In genomic region chr1:180084867-180085266, GRCh38 we compare ENCODE assay signal across 32 cellular contexts.
"Had no signal": no experiment of that assay in that cellular context is flagged by ENCODE, and none has a peak within 500 bp of the region (broad histone marks: within the 10 kb centered on the region; RNA-seq: fewer than 3 reads in every experiment).

No MANE protein-coding gene starts in this region.

- H3K36me3 ChIP-seq: colonic mucosa had no signal

- H3K4me3 ChIP-seq: adrenal gland, body of pancreas, colonic mucosa, esophagus muscularis mucosa, gastrocnemius medialis, heart left ventricle had no signal

- H3K4me1 ChIP-seq: adrenal gland, body of pancreas, colonic mucosa, esophagus muscularis mucosa, gastrocnemius medialis, heart left ventricle had no signal

- H3K4me1 Mint-ChIP-seq: activated B cell treated with CpG ODN at 0.5 μM for 24 hours; activated naive CD4-positive, alpha-beta T cell treated with anti-CD3 and anti-CD28 coated beads, Interleukin-2, amount 50 U/mL, for 24 hours; activated naive CD8-positive, alpha-beta T cell treated with anti-CD3 and anti-CD28 coated beads for 36 hours; activated naive CD8-positive, alpha-beta T cell treated with anti-CD3 and anti-CD28 coated beads, Interleukin-2, amount 50 U/mL, for 24 hours had no signal

- H3K9me3 ChIP-seq: adrenal gland, body of pancreas, colonic mucosa, esophagus muscularis mucosa, gastrocnemius medialis, heart left ventricle had no signal

- DNase-seq: activated B cell treated with CpG ODN at 0.5 μM for 24 hours; activated CD4-positive, alpha-beta T cell treated with anti-CD3 and anti-CD28 coated beads for 48 hours; activated CD4-positive, alpha-beta T cell treated with anti-CD3 and anti-CD28 coated beads, Interleukin-2, amount 50 U/mL, for 1 hour; activated CD4-positive, alpha-beta T cell treated with anti-CD3 and anti-CD28 coated beads, Interleukin-2, amount 50 U/mL, for 48 hours; activated CD8-positive, alpha-beta memory T cell treated with anti-CD3 and anti-CD28 coated beads for 24 hours; activated CD8-positive, alpha-beta T cell treated with anti-CD3 and anti-CD28 coated beads for 36 hours; activated effector memory CD4-positive, alpha-beta T cell treated with anti-CD3 and anti-CD28 coated beads, Interleukin-2, amount 50 U/mL, for 16 hours; activated naive CD4-positive, alpha-beta T cell treated with anti-CD3 and anti-CD28 coated beads for 36 hours; activated naive CD8-positive, alpha-beta T cell treated with anti-CD3 and anti-CD28 coated beads for 36 hours; activated naive CD8-positive, alpha-beta T cell treated with anti-CD3 and anti-CD28 coated beads, Interleukin-2, amount 50 U/mL, for 24 hours; activated T-cell treated with anti-CD3 and anti-CD28 coated beads, Interleukin-2, amount 50 U/mL, for 1 hour; activated T-cell treated with anti-CD3 and anti-CD28 coated beads, Interleukin-2, amount 50 U/mL, for 48 hours; adrenal gland; amygdala; aorta; body of pancreas; caudate nucleus; cerebellar nuclear complex; colonic mucosa; effector CD8-positive, alpha-beta T cell; foreskin keratinocyte; gastrocnemius medialis; glutamatergic neuron; heart left ventricle; T-helper 1 cell; T-helper 2 cell; WERI-Rb-1 had no signal

- H3K27ac ChIP-seq: adrenal gland, body of pancreas, colonic mucosa, esophagus muscularis mucosa, foreskin keratinocyte, gastrocnemius medialis, heart left ventricle, WERI-Rb-1 had no signal

- H3K4me3 Mint-ChIP-seq: activated B cell treated with CpG ODN at 0.5 μM for 24 hours; activated CD8-positive, alpha-beta T cell treated with anti-CD3 and anti-CD28 coated beads for 36 hours; activated naive CD4-positive, alpha-beta T cell treated with anti-CD3 and anti-CD28 coated beads for 36 hours; activated naive CD4-positive, alpha-beta T cell treated with anti-CD3 and anti-CD28 coated beads, Interleukin-2, amount 50 U/mL, for 24 hours; activated naive CD8-positive, alpha-beta T cell treated with anti-CD3 and anti-CD28 coated beads for 36 hours; activated naive CD8-positive, alpha-beta T cell treated with anti-CD3 and anti-CD28 coated beads, Interleukin-2, amount 50 U/mL, for 24 hours; activated T-helper 1 cell treated with anti-CD3 and anti-CD28 coated beads, Interleukin-12 subunit alpha, Interleukin-12 subunit beta, Interleukin-2, Interleukin-4 antibody, amounts not matched to agents 30 ng/mL and 10 ng/mL and 1 ng/mL, durations not matched to agents 14 hours and 24 hours and 36 hours had no signal

- H3K27me3 ChIP-seq: adrenal gland, body of pancreas, colonic mucosa, esophagus muscularis mucosa, foreskin keratinocyte, gastrocnemius medialis, heart left ventricle had no signal

- H3K27me3 Mint-ChIP-seq: activated B cell treated with CpG ODN at 0.5 μM for 24 hours; activated CD8-positive, alpha-beta T cell treated with anti-CD3 and anti-CD28 coated beads for 36 hours; activated naive CD4-positive, alpha-beta T cell treated with anti-CD3 and anti-CD28 coated beads, Interleukin-2, amount 50 U/mL, for 24 hours; activated naive CD8-positive, alpha-beta T cell treated with anti-CD3 and anti-CD28 coated beads for 36 hours; activated naive CD8-positive, alpha-beta T cell treated with anti-CD3 and anti-CD28 coated beads, Interleukin-2, amount 50 U/mL, for 24 hours had no signal

- H3K9me3 Mint-ChIP-seq: activated B cell treated with CpG ODN at 0.5 μM for 24 hours; activated CD8-positive, alpha-beta T cell treated with anti-CD3 and anti-CD28 coated beads for 36 hours; activated naive CD4-positive, alpha-beta T cell treated with anti-CD3 and anti-CD28 coated beads for 36 hours; activated naive CD4-positive, alpha-beta T cell treated with anti-CD3 and anti-CD28 coated beads, Interleukin-2, amount 50 U/mL, for 24 hours; activated naive CD8-positive, alpha-beta T cell treated with anti-CD3 and anti-CD28 coated beads for 36 hours; activated naive CD8-positive, alpha-beta T cell treated with anti-CD3 and anti-CD28 coated beads, Interleukin-2, amount 50 U/mL, for 24 hours; activated T-helper 1 cell treated with anti-CD3 and anti-CD28 coated beads, Interleukin-12 subunit alpha, Interleukin-12 subunit beta, Interleukin-2, Interleukin-4 antibody, amounts not matched to agents 30 ng/mL and 10 ng/mL and 1 ng/mL, durations not matched to agents 14 hours and 24 hours and 36 hours; activated T-helper 2 cell treated with anti-CD3 and anti-CD28 coated beads, Interferon-gamma antibody, Interleukin-2, Interleukin-4, amounts not matched to agents 10 μg/mL and 5 μg/mL and 100 μg/mL, durations not matched to agents 14 hours and 24 hours and 36 hours had no signal

- ATAC-seq: activated CD4-positive, CD25-positive, alpha-beta regulatory T cell treated with anti-CD3 and anti-CD28 coated beads, Interleukin-2, amount 50 U/mL, for 24 hours; activated CD8-positive, alpha-beta T cell treated with anti-CD3 and anti-CD28 coated beads for 36 hours; activated naive CD8-positive, alpha-beta T cell treated with anti-CD3 and anti-CD28 coated beads, Interleukin-2, amount 50 U/mL, for 24 hours; body of pancreas; foreskin keratinocyte; gastrocnemius medialis; heart left ventricle had no signal

- H3K27ac Mint-ChIP-seq: activated B cell treated with CpG ODN at 0.5 μM for 24 hours; activated CD8-positive, alpha-beta T cell treated with anti-CD3 and anti-CD28 coated beads for 36 hours; activated naive CD4-positive, alpha-beta T cell treated with anti-CD3 and anti-CD28 coated beads for 36 hours; activated naive CD4-positive, alpha-beta T cell treated with anti-CD3 and anti-CD28 coated beads, Interleukin-2, amount 50 U/mL, for 24 hours; activated naive CD8-positive, alpha-beta T cell treated with anti-CD3 and anti-CD28 coated beads for 36 hours; activated naive CD8-positive, alpha-beta T cell treated with anti-CD3 and anti-CD28 coated beads, Interleukin-2, amount 50 U/mL, for 24 hours; activated T-helper 2 cell treated with anti-CD3 and anti-CD28 coated beads, Interferon-gamma antibody, Interleukin-2, Interleukin-4, amounts not matched to agents 10 μg/mL and 5 μg/mL and 100 μg/mL, durations not matched to agents 14 hours and 24 hours and 36 hours had no signal
